ENCODE assay signal across 8 cellular contexts in the genomic region with DNA sequence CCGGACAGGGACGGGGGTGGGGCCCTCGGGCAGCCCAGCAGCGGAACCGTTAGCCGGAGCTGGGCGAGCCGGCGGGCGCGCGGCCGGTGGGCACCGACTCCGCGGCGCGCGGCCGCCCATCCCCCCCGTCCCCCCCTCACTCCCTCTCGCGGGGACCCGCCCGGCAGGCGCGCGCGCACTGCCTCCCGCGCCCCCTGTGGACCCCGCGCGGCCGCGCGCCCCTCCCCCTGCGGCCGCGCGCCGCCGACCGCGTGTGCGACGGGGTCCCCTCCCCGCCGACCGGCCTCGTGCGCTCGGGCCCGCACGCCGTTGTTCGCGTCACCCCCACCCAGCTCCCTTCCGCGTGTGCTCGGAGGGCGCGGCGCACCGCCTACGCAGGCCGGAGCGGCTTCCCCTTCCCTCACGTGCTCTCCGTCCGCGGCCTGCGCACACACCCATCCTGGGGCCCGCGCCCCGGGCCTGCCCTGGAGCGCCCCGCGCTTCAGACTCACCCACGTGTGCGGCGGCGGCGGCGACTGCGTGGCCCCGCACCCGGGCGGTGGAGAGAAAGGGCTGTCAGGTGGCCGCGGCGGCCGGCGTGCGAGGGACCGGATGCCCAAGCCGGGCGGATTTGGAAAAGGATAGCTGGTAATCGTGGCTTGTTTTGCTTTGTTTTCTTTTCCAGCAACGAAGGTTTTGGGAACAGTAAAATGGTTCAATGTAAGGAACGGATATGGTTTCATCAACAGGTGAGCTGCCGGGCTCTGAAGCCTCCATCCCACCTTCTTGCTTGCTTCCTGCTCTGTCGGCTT. TPM values are rescaled to one million over a fixed set of nuclear protein-coding genes. Genes with fewer than 3 reads are reported as not detected.
DNase-seq lines count a peak whose midpoint lies in the region; ATAC-seq and TF ChIP-seq lines count a peak whose summit lies in the region.

No MANE protein-coding gene starts in this region.

- H3K4me1 ChIP-seq in HUES6 (ENCODE audit: control insufficient read depth, insufficient read depth, low read length) (peaks cover 28% of the 10 kb centered on the region), heart left ventricle (peaks cover 22 to 64% (median 54%) of the 10 kb centered on the region in 12 donors)

- H3K27me3 ChIP-seq in HUES6 (ENCODE audit: control insufficient read depth, insufficient read depth, low read length) (no peaks in the 10 kb centered on the region), heart left ventricle (no peaks in the 10 kb centered on the region)

- ATAC-seq in GM21367 (IDR thresholded peaks at IDR 0.05; ENCODE audit: unreplicated experiment) = peak; percentile 32
- peak; percentile 19 for ATAC-seq in activated naive CD8-positive, alpha-beta T cell treated with anti-CD3 and anti-CD28 coated beads, Interleukin-2, amount 10 ng/mL, durations not matched to agents 7 days and 5 days (ENCODE audit: low read depth)
- peak; percentile 41 to 78 (median 70) for ATAC-seq in heart left ventricle

- POLR2A ChIA-PET in activated naive CD8-positive, alpha-beta T cell treated with anti-CD3 and anti-CD28 coated beads, Interleukin-2, amount 10 ng/mL, durations not matched to agents 7 days and 5 days (lab: Charles Lee) = interaction anchor here (0.7 to 4.7 kb wide), 15 partner anchors 8 to 365 kb away, joined by 3 to 42 read pairs (median 7); a partner anchor contains a TSS

- H3K27me3 Mint-ChIP-seq in activated naive CD8-positive, alpha-beta T cell treated with anti-CD3 and anti-CD28 coated beads, Interleukin-2, amount 10 ng/mL, durations not matched to agents 7 days and 5 days = no peaks in the 10 kb centered on the region
- no peaks in the 10 kb centered on the region for H3K27me3 Mint-ChIP-seq in type B pancreatic cell

- no peak for TF ChIP-seq POLR2A in heart left ventricle (IDR thresholded peaks at IDR 0.05)

- H3K9me3 ChIP-seq in HUES6 (ENCODE audit: control insufficient read depth, insufficient read depth, low read depth, low read length) (no peaks in the 10 kb centered on the region), heart left ventricle (no peaks in the 10 kb centered on the region)

- H3K4me3 ChIP-seq in HUES6 (ENCODE audit: low read depth, low read length) (peak overlapping the region; percentile 84), heart left ventricle (peak overlapping the region; percentile 64 to 99 (median 85))

- peaks cover 34% of the 10 kb centered on the region for H3K36me3 Mint-ChIP-seq in activated naive CD8-positive, alpha-beta T cell treated with anti-CD3 and anti-CD28 coated beads, Interleukin-2, amount 10 ng/mL, durations not matched to agents 7 days and 5 days
- peaks cover 26% of the 10 kb centered on the region for H3K36me3 Mint-ChIP-seq in type B pancreatic cell

- H3K27ac Mint-ChIP-seq in activated naive CD8-positive, alpha-beta T cell treated with anti-CD3 and anti-CD28 coated beads, Interleukin-2, amount 10 ng/mL, durations not matched to agents 7 days and 5 days = peak overlapping the region; percentile 88
- H3K27ac Mint-ChIP-seq in type B pancreatic cell = peak overlapping the region; percentile 90

- peak overlapping the region; percentile 75; the same call in 1 of the 2 replicates for H3K27ac ChIP-seq in HUES6 (ENCODE audit: low read depth, low read length)
- peak overlapping the region; percentile 86 to 100 (median 95) for H3K27ac ChIP-seq in heart left ventricle

- peaks cover 46% of the 10 kb centered on the region for H3K4me1 Mint-ChIP-seq in activated naive CD8-positive, alpha-beta T cell treated with anti-CD3 and anti-CD28 coated beads, Interleukin-2, amount 10 ng/mL, durations not matched to agents 7 days and 5 days
- H3K4me1 Mint-ChIP-seq in type B pancreatic cell (ENCODE audit: unreplicated experiment) = peaks cover 49% of the 10 kb centered on the region

- H3K9ac ChIP-seq in HUES6 (ENCODE audit: low read length) = peak overlapping the region; percentile 95

- H3K36me3 ChIP-seq in HUES6 (ENCODE audit: control insufficient read depth, insufficient read depth, low read length) (peaks cover 41% of the 10 kb centered on the region), heart left ventricle (peaks cover 0 to 25% (median 3%) of the 10 kb centered on the region in 9 donors)

- DNase-seq in COR-L47 (lab: John Stamatoyannopoulos, UW) = peak; percentile 76
- DNase-seq in SKM-1 treated with dmso at 0.1 percent for 144 hours (lab: John Stamatoyannopoulos, UW; ENCODE audit: unreplicated experiment) = peak; percentile 55
- peak; percentile 75 for DNase-seq in activated naive CD8-positive, alpha-beta T cell treated with anti-CD3 and anti-CD28 coated beads, Interleukin-2, amount 10 ng/mL, durations not matched to agents 7 days and 5 days
- DNase-seq in heart left ventricle = peak; percentile 80 to 87 (median 83)
- DNase-seq in pons (ENCODE audit: low spot score) = peak; percentile 35
- peak; percentile 74 for DNase-seq in type B pancreatic cell (ENCODE audit: extremely low spot score, unreplicated experiment)

- 0 to 1% (median 1%) methylated on average over 6 to 103 of the region's 103 CpGs for WGBS in heart left ventricle, 4 donors

- TF ChIP-seq CTCF in heart left ventricle (IDR thresholded peaks at IDR 0.05) = no peak
- no peak for TF ChIP-seq CTCF in type B pancreatic cell (conservative IDR thresholded peaks at IDR 0.05)

- peak overlapping the region; percentile 95 for H3K4me3 Mint-ChIP-seq in activated naive CD8-positive, alpha-beta T cell treated with anti-CD3 and anti-CD28 coated beads, Interleukin-2, amount 10 ng/mL, durations not matched to agents 7 days and 5 days
- peak overlapping the region; percentile 96 for H3K4me3 Mint-ChIP-seq in type B pancreatic cell

- no peaks in the 10 kb centered on the region for H3K9me3 Mint-ChIP-seq in activated naive CD8-positive, alpha-beta T cell treated with anti-CD3 and anti-CD28 coated beads, Interleukin-2, amount 10 ng/mL, durations not matched to agents 7 days and 5 days
- no peaks in the 10 kb centered on the region for H3K9me3 Mint-ChIP-seq in type B pancreatic cell

- intact Hi-C loops in heart left ventricle (cut with DNase I) = loop anchor here in 8 of 10 donors (1.0 to 10.0 kb wide), 9 partner anchors 24 to 508 kb away; a partner anchor contains a TSS

RNA-seq across cellular contexts. Expression of a gene that starts 0.7 kb away (rescaled TPM):
- total RNA-seq in activated naive CD8-positive, alpha-beta T cell treated with anti-CD3 and anti-CD28 coated beads, Interleukin-2, amount 10 ng/mL, durations not matched to agents 7 days and 5 days = 100 to 1,000 TPM; 529 to 531 TPM
- total RNA-seq in heart left ventricle = 1,000 to 10,000 TPM in 1 of 9 donors, 100 to 1,000 TPM in 8; 663 to 1,139 (median 788) TPM
- polyA plus RNA-seq in heart left ventricle = 1,000 to 10,000 TPM in 1 of 2 donors, 100 to 1,000 TPM in 1; 638 to 1,226 TPM
- total RNA-seq in type B pancreatic cell (ENCODE audit: low replicate concordance) = 508 and 709 TPM in 2 replicates

RNA-seq across cellular contexts. Expression of a gene that starts 24.7 kb away (rescaled TPM):
- 10 to 100 TPM; 90.3 to 98.6 TPM for total RNA-seq in activated naive CD8-positive, alpha-beta T cell treated with anti-CD3 and anti-CD28 coated beads, Interleukin-2, amount 10 ng/mL, durations not matched to agents 7 days and 5 days
- total RNA-seq in heart left ventricle (10 to 100 TPM; 16.9 to 28.6 (median 19.4) TPM), type B pancreatic cell (ENCODE audit: low replicate concordance) (42.5 and 58.9 TPM in 2 replicates)
- polyA plus RNA-seq in heart left ventricle = 10 to 100 TPM; 25.6 to 30.9 TPM

RNA-seq across cellular contexts. Expression of a gene that starts 57.1 kb away (rescaled TPM):
- not detected for total RNA-seq in activated naive CD8-positive, alpha-beta T cell treated with anti-CD3 and anti-CD28 coated beads, Interleukin-2, amount 10 ng/mL, durations not matched to agents 7 days and 5 days
- total RNA-seq in heart left ventricle (under 1 TPM in 1 of 9 donors, not detected in 8; 0.11 TPM), type B pancreatic cell (ENCODE audit: low replicate concordance) (0.33 and 2.3 TPM in 2 replicates)
- under 1 TPM in 1 of 2 donors, not detected in 1; 0.01 TPM for polyA plus RNA-seq in heart left ventricle

Comparison
In these comparisons a context has a peak if more than half of its experiments do, and no peak if none do; other contexts are left out.
1. Peak in every context shown above with its lines: DNase-seq, ATAC-seq, H3K4me3 ChIP-seq and H3K27ac ChIP-seq.
2. ATAC-seq: peak in every context shown above with its lines; median percentile 70 in heart left ventricle; 32 in GM21367; 19 in activated naive CD8-positive, alpha-beta T cell treated with anti-CD3 and anti-CD28 coated beads, Interleukin-2, amount 10 ng/mL, durations not matched to agents 7 days and 5 days.